ENCODE assay signal across 11 cellular contexts in genomic region chrX:73262991-73263390, GRCh38. TPM values are rescaled to one million over a fixed set of nuclear protein-coding genes. Genes with fewer than 3 reads are reported as not detected.
DNase-seq lines count a peak whose midpoint lies in the region; ATAC-seq and TF ChIP-seq lines count a peak whose summit lies in the region.
"Had no signal": no experiment of that assay in that cellular context is flagged by ENCODE, and none has a peak within 500 bp of the region (broad histone marks: within the 10 kb centered on the region; RNA-seq: fewer than 3 reads in every experiment).

No MANE protein-coding gene starts in this region.

- peak; percentile 32 for DNase-seq in NCI-H1105 treated with DMSO at 0.1 percent for 48 hours (lab: John Stamatoyannopoulos, UW)
- no peak for DNase-seq in NCI-H1105 (lab: John Stamatoyannopoulos, UW)
- peak; percentile 0 for DNase-seq in LHCN-M2 (ENCODE audit: low read depth)
- DNase-seq in adipocyte (ENCODE audit: low read depth): peak; percentile 10
- no peak for DNase-seq in stimulated activated CD4-positive, alpha-beta T cell treated with anti-CD3 and anti-CD28 coated beads, Interleukin-4, amount 100 ng/mL, for 4 hours
- DNase-seq: effector memory CD8-positive, alpha-beta T cell; Right ventricle myocardium superior had no signal

- peaks cover 8% of the 10 kb centered on the region for H3K27me3 Mint-ChIP-seq in nephron (ENCODE audit: low read depth)

- no peaks in the 10 kb centered on the region for H3K9me3 Mint-ChIP-seq in nephron
- H3K9me3 Mint-ChIP-seq: effector memory CD8-positive, alpha-beta T cell had no signal

- no peaks in the 10 kb centered on the region for H3K36me3 Mint-ChIP-seq in nephron (ENCODE audit: low read depth)

- H3K9me3 ChIP-seq in adipocyte (ENCODE audit: control insufficient read depth, low read length): peaks cover 2% of the 10 kb centered on the region

- no peaks in the 10 kb centered on the region for H3K4me1 Mint-ChIP-seq in nephron

- H3K27me3 ChIP-seq in adipocyte (replicated peaks; ENCODE audit: control insufficient read depth, insufficient read depth, low read length): peaks cover 17% of the 10 kb centered on the region

- no peak overlapping the region for H3K27ac Mint-ChIP-seq in nephron
- H3K27ac Mint-ChIP-seq: effector memory CD8-positive, alpha-beta T cell had no signal

- H3K9ac ChIP-seq in adipocyte (ENCODE audit: low read length): no peak overlapping the region

- TF ChIP-seq CTCF in nephron (IDR thresholded peaks at IDR 0.05; ENCODE audit: unreplicated experiment in 3 of 3): peak in 2 of 3 experiments; percentile 11 to 17

- no peaks in the 10 kb centered on the region for H3K36me3 ChIP-seq in adipocyte (ENCODE audit: control insufficient read depth, insufficient read depth, low read length, severe bottlenecking)

- H3K4me1 ChIP-seq in adipocyte (ENCODE audit: control insufficient read depth, insufficient read depth, low read length): no peaks in the 10 kb centered on the region

- no peak overlapping the region for H3K4me3 Mint-ChIP-seq in nephron
- H3K4me3 Mint-ChIP-seq: effector memory CD8-positive, alpha-beta T cell had no signal

- ATAC-seq in GM21717 (IDR thresholded peaks at IDR 0.05; ENCODE audit: unreplicated experiment) (no peak), HG03378 (IDR thresholded peaks at IDR 0.05; ENCODE audit: unreplicated experiment) (no peak)
- ATAC-seq: effector memory CD8-positive, alpha-beta T cell had no signal

- no peak overlapping the region for H3K4me3 ChIP-seq in adipocyte (ENCODE audit: low read length)

RNA-seq across cellular contexts. Expression of gene NAP1L2, which starts 48.3 kb away (rescaled TPM):
- 0.06 TPM in 1 of 2 replicates, not detected in the other for total RNA-seq in LHCN-M2 (2014; rRNA removed)
- not detected for polyA plus RNA-seq in LHCN-M2 (2012)
- polyA plus RNA-seq: AG04450 had no signal

Comparison
In these comparisons a context has a peak if more than half of its experiments do, and no peak if none do; other contexts are left out.
1. DNase-seq: peak in NCI-H1105 treated with DMSO at 0.1 percent for 48 hours (single experiment), LHCN-M2 (single experiment) and adipocyte (single experiment); none in NCI-H1105 (single experiment) and stimulated activated CD4-positive, alpha-beta T cell treated with anti-CD3 and anti-CD28 coated beads, Interleukin-4, amount 100 ng/mL, for 4 hours (0 of 2).